25 cellular contexts compared by ENCODE assay signal in genomic region chr19:2197270-2197669, GRCh38. TPM values are rescaled to one million over a fixed set of nuclear protein-coding genes. Genes with fewer than 3 reads are reported as not detected.
DNase-seq lines count a peak whose midpoint lies in the region; ATAC-seq and TF ChIP-seq lines count a peak whose summit lies in the region.
"Had no signal": no experiment of that assay in that cellular context is flagged by ENCODE, and none has a peak within 500 bp of the region (broad histone marks: within the 10 kb centered on the region; RNA-seq: fewer than 3 reads in every experiment).

No MANE protein-coding gene starts in this region.

- no peaks in the 10 kb centered on the region for H4K20me1 ChIP-seq in HCT116 (ENCODE audit: insufficient read depth)
- peaks cover 46% of the 10 kb centered on the region for H4K20me1 ChIP-seq in neural progenitor cell (ENCODE audit: low read depth)

- BruUV-seq in HCT116 (replicated peaks; lab: Mats Ljungman, UMichigan), result TSS peak; percentile 12
- no TSS peak for BruUV-seq in A673 (replicated peaks; lab: Mats Ljungman, UMichigan)

- TF ChIP-seq CTCF in HCT116 (IDR thresholded peaks at IDR 0.05 in 2 of 3, conservative IDR thresholded peaks at IDR 0.05 in 1 of 3; ENCODE audit: borderline replicate concordance in 1 of 3, insufficient read depth in 1 of 3, low read depth in 2 of 3, low read length in 2 of 3) (no peak), neural progenitor cell (IDR thresholded peaks at IDR 0.05) (no peak), HFFc6 (IDR thresholded peaks at IDR 0.05) (no peak), A673 (conservative IDR thresholded peaks at IDR 0.05; ENCODE audit: low read depth, low read length) (no peak)

- H3K36me3 ChIP-seq in HCT116 (ENCODE audit: control insufficient read depth in 1 of 2, insufficient read depth in 2 of 2, low read length in 2 of 2) (peaks cover 12 to 23% of the 10 kb centered on the region in 2 experiments; a peak in 3 of 4 replicates), neural progenitor cell (no peaks in the 10 kb centered on the region), A673 (ENCODE audit: insufficient read depth, low read length, poor library complexity, severe bottlenecking) (peaks cover 25% of the 10 kb centered on the region)

- H3K36me3 Mint-ChIP-seq in activated naive CD4-positive, alpha-beta T cell treated with anti-CD3 and anti-CD28 coated beads, Interleukin-2, amount 10 ng/mL, durations not matched to agents 7 days and 5 days, result peaks cover 15% of the 10 kb centered on the region
- peaks cover 13% of the 10 kb centered on the region for H3K36me3 Mint-ChIP-seq in effector memory CD8-positive, alpha-beta T cell (ENCODE audit: insufficient read depth)
- H3K36me3 Mint-ChIP-seq in neural progenitor cell, result peaks cover 16% of the 10 kb centered on the region
- peaks cover 26% of the 10 kb centered on the region for H3K36me3 Mint-ChIP-seq in HFFc6 (ENCODE audit: low read depth)

- H3K27ac Mint-ChIP-seq in activated naive CD4-positive, alpha-beta T cell treated with anti-CD3 and anti-CD28 coated beads, Interleukin-2, amount 10 ng/mL, durations not matched to agents 7 days and 5 days, result peak overlapping the region; percentile 14
- H3K27ac Mint-ChIP-seq in effector memory CD8-positive, alpha-beta T cell, result peak overlapping the region; percentile 65 to 68
- H3K27ac Mint-ChIP-seq in neural progenitor cell (no peak overlapping the region), HFFc6 (no peak overlapping the region)

- H3K4me2 ChIP-seq in HCT116 (ENCODE audit: low read length) (no peak overlapping the region), neural progenitor cell (no peak overlapping the region)
- H3K4me2 ChIP-seq: PC-9 had no signal

- CTCF ChIA-PET in activated naive CD4-positive, alpha-beta T cell treated with anti-CD3 and anti-CD28 coated beads, Interleukin-2, amount 10 ng/mL, durations not matched to agents 7 days and 5 days (lab: Charles Lee), result no interaction called here
- CTCF ChIA-PET in HCT116 (lab: Charles Lee) (no interaction called here), A673 (lab: Charles Lee) (no interaction called here)

- no peak for ATAC-seq in HCT116
- ATAC-seq in effector memory CD8-positive, alpha-beta T cell (replicated peaks), result no peak
- ATAC-seq: GM12878, HepG2, K562 had no signal

- peaks cover 68% of the 10 kb centered on the region for H3K79me2 ChIP-seq in HCT116 (ENCODE audit: insufficient read depth, low read length)
- peaks cover 13% of the 10 kb centered on the region for H3K79me2 ChIP-seq in neural progenitor cell (ENCODE audit: low read depth)

- no peaks in the 10 kb centered on the region for H3K9me2 ChIP-seq in HCT116 (ENCODE audit: insufficient read depth)

- no peak for TF ChIP-seq POLR2A in HCT116 (IDR thresholded peaks at IDR 0.05; ENCODE audit: borderline replicate concordance, extremely low read depth, insufficient read depth, insufficient read length)

- intact Hi-C loops in HCT116 (cut with micrococcal nuclease), result no loop called here
- intact Hi-C loops in A673 (cut with micrococcal nuclease; ENCODE audit: unreplicated experiment), result no loop called here

- H3K27me3 ChIP-seq in HCT116 (ENCODE audit: insufficient read depth, low read length) (no peaks in the 10 kb centered on the region), neural progenitor cell (no peaks in the 10 kb centered on the region), A673 (replicated peaks; ENCODE audit: insufficient read depth, low read depth, low read length, poor library complexity) (no peaks in the 10 kb centered on the region)

- no peaks in the 10 kb centered on the region for H3K9me3 Mint-ChIP-seq in activated naive CD4-positive, alpha-beta T cell treated with anti-CD3 and anti-CD28 coated beads, Interleukin-2, amount 10 ng/mL, durations not matched to agents 7 days and 5 days
- no peaks in the 10 kb centered on the region for H3K9me3 Mint-ChIP-seq in effector memory CD8-positive, alpha-beta T cell
- H3K9me3 Mint-ChIP-seq in neural progenitor cell (no peaks in the 10 kb centered on the region), HFFc6 (no peaks in the 10 kb centered on the region)
- H3K9me3 Mint-ChIP-seq: CD4-positive, alpha-beta memory T cell had no signal

- no peaks in the 10 kb centered on the region for H3K4me1 Mint-ChIP-seq in activated naive CD4-positive, alpha-beta T cell treated with anti-CD3 and anti-CD28 coated beads, Interleukin-2, amount 10 ng/mL, durations not matched to agents 7 days and 5 days
- H3K4me1 Mint-ChIP-seq in effector memory CD8-positive, alpha-beta T cell (ENCODE audit: low read depth in 2 of 2), result peaks cover 7 to 16% of the 10 kb centered on the region in 2 donors
- H3K4me1 Mint-ChIP-seq in neural progenitor cell (peaks cover 5% of the 10 kb centered on the region), HFFc6 (ENCODE audit: low read depth) (no peaks in the 10 kb centered on the region)

- no peak for DNase-seq in activated naive CD4-positive, alpha-beta T cell treated with anti-CD3 and anti-CD28 coated beads, Interleukin-2, amount 10 ng/mL, durations not matched to agents 7 days and 5 days
- DNase-seq in activated naive CD4-positive, alpha-beta T cell treated with anti-CD3 and anti-CD28 coated beads, Interleukin-2, amount 50 U/mL, for 16 hours, result no peak
- DNase-seq in HCT116 (ENCODE audit: low read depth, low spot score), result no peak
- no peak for DNase-seq in effector memory CD8-positive, alpha-beta T cell
- DNase-seq in neural progenitor cell (ENCODE audit: low spot score), result no peak
- DNase-seq in DMS114 treated with DMSO at 0.1 percent for 48 hours (lab: John Stamatoyannopoulos, UW; ENCODE audit: unreplicated experiment), result no peak
- DNase-seq in HFFc6, result no peak
- DNase-seq in A673 (ENCODE audit: low spot score), result no peak
- DNase-seq: 8988T; C1 segment of cervical spinal cord; CD4-positive, alpha-beta memory T cell; COR-L47; DMS79; EL; GDM1; NCI-H1105; NCI-H1436 treated with DMSO at 0.1 percent for 48 hours; NCI-H187 treated with DMSO at 0.1 percent for 48 hours; NCI-H526 treated with DMSO at 0.1 percent for 48 hours; PC-9; Right ventricle myocardium superior had no signal

- TF ChIP-seq RAD21 in HCT116 (IDR thresholded peaks at IDR 0.05; ENCODE audit: low read depth), result no peak

- H3K27ac ChIP-seq in HCT116 (ENCODE audit: low read depth, low read length) (no peak overlapping the region), neural progenitor cell (peak overlapping the region; percentile 63), A673 (ENCODE audit: low read depth, low read length, poor library complexity, severe bottlenecking) (no peak overlapping the region)
- H3K27ac ChIP-seq: PC-9 had no signal

- RAD21 ChIA-PET in HCT116 (lab: Charles Lee; ENCODE audit: low non-redundant PET in 1 of 2, low total read pairs in 2 of 2, uncharacterized antibody in 2 of 2, unreplicated experiment in 2 of 2), result no interaction called here

- POLR2A ChIA-PET in HCT116 (lab: Charles Lee) (no interaction called here), A673 (lab: Charles Lee; ENCODE audit: low non-redundant PET) (no interaction called here)

- H3K4me1 ChIP-seq in HCT116 (ENCODE audit: control insufficient read depth in 1 of 2, insufficient read depth in 2 of 2, low read length in 2 of 2), result no peaks in the 10 kb centered on the region
- H3K4me1 ChIP-seq in neural progenitor cell, result peaks cover 6% of the 10 kb centered on the region
- H3K4me1 ChIP-seq in A673 (ENCODE audit: insufficient read depth, low read length, poor library complexity, severe bottlenecking), result no peaks in the 10 kb centered on the region

- H2AFZ ChIP-seq in HCT116 (ENCODE audit: low read depth, low read length, poor library complexity, severe bottlenecking) (no peak overlapping the region), neural progenitor cell (replicated peaks) (no peak overlapping the region)
- H2AFZ ChIP-seq: PC-9 had no signal

- H3K9me3 ChIP-seq in HCT116 (ENCODE audit: control insufficient read depth in 1 of 2, insufficient read depth in 1 of 2, low read depth in 1 of 2, low read length in 2 of 2) (no peaks in the 10 kb centered on the region), neural progenitor cell (ENCODE audit: low read depth) (no peaks in the 10 kb centered on the region), A673 (ENCODE audit: low read depth, low read length, poor library complexity, severe bottlenecking) (no peaks in the 10 kb centered on the region)

- H3K4me3 ChIP-seq in HCT116 (replicated peaks in 1 of 2; ENCODE audit: low read depth in 1 of 2, low read length in 2 of 2) (no peak overlapping the region), neural progenitor cell (no peak overlapping the region), A673 (ENCODE audit: low read depth, low read length, poor library complexity, severe bottlenecking) (no peak overlapping the region)
- H3K4me3 ChIP-seq: GM12878, K562, PC-9 had no signal

- no peak overlapping the region for H3K4me3 Mint-ChIP-seq in activated naive CD4-positive, alpha-beta T cell treated with anti-CD3 and anti-CD28 coated beads, Interleukin-2, amount 10 ng/mL, durations not matched to agents 7 days and 5 days
- no peak overlapping the region for H3K4me3 Mint-ChIP-seq in effector memory CD8-positive, alpha-beta T cell
- no peak overlapping the region for H3K4me3 Mint-ChIP-seq in neural progenitor cell
- no peak overlapping the region for H3K4me3 Mint-ChIP-seq in HFFc6
- H3K4me3 Mint-ChIP-seq: CD4-positive, alpha-beta memory T cell had no signal

- H3F3A ChIP-seq in neural progenitor cell (ENCODE audit: low read depth), result peaks cover 6% of the 10 kb centered on the region

- H3K9ac ChIP-seq in HCT116 (ENCODE audit: low read length) (no peak overlapping the region), neural progenitor cell (no peak overlapping the region)

- no peaks in the 10 kb centered on the region for H3K27me3 Mint-ChIP-seq in activated naive CD4-positive, alpha-beta T cell treated with anti-CD3 and anti-CD28 coated beads, Interleukin-2, amount 10 ng/mL, durations not matched to agents 7 days and 5 days
- H3K27me3 Mint-ChIP-seq in effector memory CD8-positive, alpha-beta T cell, result no peaks in the 10 kb centered on the region
- H3K27me3 Mint-ChIP-seq in neural progenitor cell (ENCODE audit: insufficient read depth, low read depth), result peaks cover 7% of the 10 kb centered on the region
- H3K27me3 Mint-ChIP-seq in HFFc6 (ENCODE audit: insufficient read depth), result peaks cover 10% of the 10 kb centered on the region
- H3K27me3 Mint-ChIP-seq: CD4-positive, alpha-beta memory T cell had no signal

RNA-seq across cellular contexts. Expression of gene DOT1L, which starts 33.5 kb away (rescaled TPM):
- 48.9 TPM for total RNA-seq in HCT116 (2021; ENCODE audit: unreplicated experiment)
- polyA plus RNA-seq in HCT116 (2012), result 21.2 and 27.0 TPM in 2 replicates
- total RNA-seq in neural progenitor cell (ENCODE audit: low replicate concordance), result 8.9 and 21.1 TPM in 2 replicates
- 10 to 100 TPM; 18.5 to 22.9 (median 21.3) TPM for total RNA-seq in HFFc6 (2021; fragmentation: NEBNext Ultra II Directional; extraction: Animal tissue kit (Norgen Biotek cat#: 25700))
- total RNA-seq in A673 (2021), result 71.2 and 78.8 TPM in 2 replicates

RNA-seq across cellular contexts. Expression of gene PLEKHJ1, which starts 38.9 kb away (rescaled TPM):
- total RNA-seq in HCT116 (2021; ENCODE audit: unreplicated experiment) (88.2 TPM), neural progenitor cell (ENCODE audit: low replicate concordance) (77.6 and 145 TPM in 2 replicates), A673 (2021) (73.7 and 75.9 TPM in 2 replicates)
- 62.8 and 76.0 TPM in 2 replicates for polyA plus RNA-seq in HCT116 (2012)
- total RNA-seq in HFFc6 (2021; fragmentation: NEBNext Ultra II Directional; extraction: Animal tissue kit (Norgen Biotek cat#: 25700)), result 10 to 100 TPM; 45.9 to 57.3 (median 50.2) TPM

RNA-seq across cellular contexts. Expression of gene SF3A2, which starts 39.4 kb away (rescaled TPM):
- total RNA-seq in HCT116 (2021; ENCODE audit: unreplicated experiment), result 166 TPM
- 139 and 153 TPM in 2 replicates for polyA plus RNA-seq in HCT116 (2012)
- total RNA-seq in neural progenitor cell (ENCODE audit: low replicate concordance), result 14.4 and 50.7 TPM in 2 replicates
- 10 to 100 TPM; 48.7 to 60.6 (median 54.8) TPM for total RNA-seq in HFFc6 (2021; fragmentation: NEBNext Ultra II Directional; extraction: Animal tissue kit (Norgen Biotek cat#: 25700))
- 186 and 187 TPM in 2 replicates for total RNA-seq in A673 (2021)

RNA-seq across cellular contexts. Expression of gene AP3D1, which starts 45.9 kb away (rescaled TPM):
- total RNA-seq in HCT116 (2021; ENCODE audit: unreplicated experiment), result 137 TPM
- polyA plus RNA-seq in HCT116 (2012), result 156 and 181 TPM in 2 replicates
- 50.9 and 93.7 TPM in 2 replicates for total RNA-seq in neural progenitor cell (ENCODE audit: low replicate concordance)
- 100 to 1,000 TPM; 139 to 169 (median 151) TPM for total RNA-seq in HFFc6 (2021; fragmentation: NEBNext Ultra II Directional; extraction: Animal tissue kit (Norgen Biotek cat#: 25700))
- total RNA-seq in A673 (2021), result 148 and 154 TPM in 2 replicates

RNA-seq across cellular contexts. Expression of gene AMH, which starts 51.9 kb away (rescaled TPM):
- total RNA-seq in HCT116 (2021; ENCODE audit: unreplicated experiment), result 42.8 TPM
- 14.0 and 14.4 TPM in 2 replicates for polyA plus RNA-seq in HCT116 (2012)
- 3.5 and 22.4 TPM in 2 replicates for total RNA-seq in neural progenitor cell (ENCODE audit: low replicate concordance)
- 1 to 10 TPM in 5 of 6 experiments, under 1 TPM in 1; 0.98 to 2.3 (median 1.4) TPM for total RNA-seq in HFFc6 (2021; fragmentation: NEBNext Ultra II Directional; extraction: Animal tissue kit (Norgen Biotek cat#: 25700))
- total RNA-seq in A673 (2021), result 15.1 and 16.3 TPM in 2 replicates
- polyA plus RNA-seq: AG04450; CD4-positive, alpha-beta memory T cell had no signal

Comparison
In these comparisons a context has a peak if more than half of its experiments do, and no peak if none do; other contexts are left out.
1. H3K27ac Mint-ChIP-seq: peak in activated naive CD4-positive, alpha-beta T cell treated with anti-CD3 and anti-CD28 coated beads, Interleukin-2, amount 10 ng/mL, durations not matched to agents 7 days and 5 days (single experiment) and effector memory CD8-positive, alpha-beta T cell (2 of 2); none in neural progenitor cell (single experiment) and HFFc6 (single experiment).